Comparison of ENCODE assay signal across 25 cellular contexts in genomic region chr4:4919926-4920325, GRCh38.
DNase-seq lines count a peak whose midpoint lies in the region; ATAC-seq and TF ChIP-seq lines count a peak whose summit lies in the region.
"Had no signal": no experiment of that assay in that cellular context is flagged by ENCODE, and none has a peak within 500 bp of the region (broad histone marks: within the 10 kb centered on the region; RNA-seq: fewer than 3 reads in every experiment).

No MANE protein-coding gene starts in this region.

- WGBS in mammary epithelial cell (ENCODE audit: low coverage, missing lambda C conversion rate): 85% methylated on average over 10 of the region's 11 CpGs
- 95 to 100% methylated on average over 3 to 11 of the region's 11 CpGs for WGBS in thyroid gland, 2 donors

- DNase-seq in MCF 10A (ENCODE audit: unreplicated experiment) (peak; percentile 37), mammary epithelial cell (no peak), HFFc6 (peak; percentile 1), fibroblast of the aortic adventitia (ENCODE audit: low read depth) (peak; percentile 88), thyroid gland (peak; percentile 7 to 8), GM23338 (ENCODE audit: low spot score) (no peak)
- DNase-seq in stimulated activated naive CD4-positive, alpha-beta T cell treated with Interleukin-2 at 50 U/mL for 16 hours (lab: John Stamatoyannopoulos, UW): no peak
- DNase-seq: activated CD4-positive, alpha-beta T cell treated with anti-CD3 and anti-CD28 coated beads for 36 hours; activated gamma-delta T cell treated with Interleukin-2 at 50 U/mL for 16 hours; activated T-cell treated with anti-CD3 and anti-CD28 coated beads, Interleukin-2, amount 50 U/mL, for 24 hours; cerebellar nuclear complex; foreskin keratinocyte; mesenchymal stem cell; MV-4-11; NCI-H146; NCI-H446 treated with DMSO at 0.1 percent for 48 hours; OCI-M1; stimulated activated CD4-positive, alpha-beta T cell treated with anti-CD3 and anti-CD28 coated beads, Interleukin-15, amount 100 ng/mL, for 24 hours; stimulated activated naive B cell treated with anti-CD40 and anti-IgM and Interleukin-4, amounts not matched to agents 10 μg/mL and 1 μg/mL and 100 μg/mL, for 72 hours had no signal

- H3K4me3 Mint-ChIP-seq in MCF 10A (ENCODE audit: unreplicated experiment): no peak overlapping the region
- H3K4me3 Mint-ChIP-seq in HFFc6: no peak overlapping the region
- H3K4me3 Mint-ChIP-seq in GM23338: no peak overlapping the region
- H3K4me3 Mint-ChIP-seq: activated CD4-positive, alpha-beta T cell treated with anti-CD3 and anti-CD28 coated beads for 36 hours; activated T-cell treated with anti-CD3 and anti-CD28 coated beads, Interleukin-2, amount 50 U/mL, for 24 hours; B cell; stimulated activated naive B cell treated with anti-CD40 and anti-IgM and Interleukin-4, amounts not matched to agents 10 μg/mL and 1 μg/mL and 100 μg/mL, for 72 hours had no signal

- no peak for TF ChIP-seq CTCF in MCF 10A (IDR thresholded peaks at IDR 0.05; ENCODE audit: unreplicated experiment)
- TF ChIP-seq CTCF in mammary epithelial cell (conservative IDR thresholded peaks at IDR 0.05 in 1 of 2, IDR thresholded peaks at IDR 0.05 in 1 of 2; ENCODE audit: extremely low read depth in 1 of 2, insufficient read depth in 1 of 2, low read depth in 1 of 2, low read length in 2 of 2): no peak
- TF ChIP-seq CTCF in HFFc6 (IDR thresholded peaks at IDR 0.05): no peak
- TF ChIP-seq CTCF in fibroblast of the aortic adventitia (IDR thresholded peaks at IDR 0.05; ENCODE audit: insufficient read depth, low read length): no peak
- TF ChIP-seq CTCF in thyroid gland (IDR thresholded peaks at IDR 0.05): no peak
- no peak for TF ChIP-seq CTCF in GM23338 (conservative IDR thresholded peaks at IDR 0.05; ENCODE audit: low read depth in 2 of 2)

- H3K36me3 ChIP-seq in mammary epithelial cell (ENCODE audit: insufficient read depth, low read length): no peaks in the 10 kb centered on the region
- no peaks in the 10 kb centered on the region for H3K36me3 ChIP-seq in thyroid gland
- H3K36me3 ChIP-seq in GM23338 (ENCODE audit: insufficient read depth): no peaks in the 10 kb centered on the region

- H3K27ac ChIP-seq in mammary epithelial cell (ENCODE audit: insufficient read depth, low read depth, low read length): no peak overlapping the region
- no peak overlapping the region for H3K27ac ChIP-seq in thyroid gland
- H3K27ac ChIP-seq in GM23338 (ENCODE audit: low read depth): no peak overlapping the region
- H3K27ac ChIP-seq: 22Rv1, body of pancreas, foreskin keratinocyte, KMS-11 had no signal

- H3K9me3 ChIP-seq in mammary epithelial cell (replicated peaks; ENCODE audit: insufficient read depth, low read length) (no peaks in the 10 kb centered on the region), thyroid gland (no peaks in the 10 kb centered on the region)
- H3K9me3 ChIP-seq: body of pancreas had no signal

- intact Hi-C loops in MCF 10A (cut with micrococcal nuclease) (no loop called here), mammary epithelial cell (cut with micrococcal nuclease) (no loop called here), thyroid gland (cut with DNase I) (no loop called here)

- no peak overlapping the region for H2AFZ ChIP-seq in mammary epithelial cell (ENCODE audit: low read depth, low read length)
- no peak overlapping the region for H2AFZ ChIP-seq in GM23338

- no peaks in the 10 kb centered on the region for H3K9me2 ChIP-seq in GM23338 (ENCODE audit: insufficient read depth)

- no peaks in the 10 kb centered on the region for H3K4me1 Mint-ChIP-seq in MCF 10A (ENCODE audit: insufficient read depth, unreplicated experiment)
- no peaks in the 10 kb centered on the region for H3K4me1 Mint-ChIP-seq in HFFc6 (ENCODE audit: low read depth)
- no peaks in the 10 kb centered on the region for H3K4me1 Mint-ChIP-seq in GM23338

- ATAC-seq in GM23338 (no peak), HG03039 (IDR thresholded peaks at IDR 0.05; ENCODE audit: unreplicated experiment) (no peak)
- ATAC-seq: activated CD4-positive, alpha-beta T cell treated with anti-CD3 and anti-CD28 coated beads for 36 hours; body of pancreas; foreskin keratinocyte; stimulated activated naive B cell treated with anti-CD40 and anti-IgM and Interleukin-4, amounts not matched to agents 10 μg/mL and 1 μg/mL and 100 μg/mL, for 72 hours had no signal

- BruUV-seq in MCF 10A (replicated peaks; lab: Mats Ljungman, UMichigan) (no TSS peak), mammary epithelial cell (replicated peaks; lab: Mats Ljungman, UMichigan) (no TSS peak)

- H3K4me3 ChIP-seq in mammary epithelial cell (replicated peaks in 1 of 3; ENCODE audit: insufficient read depth in 1 of 3, low read depth in 2 of 3, low read length in 3 of 3) (no peak overlapping the region), fibroblast of the aortic adventitia (ENCODE audit: low read depth, low read length) (no peak overlapping the region), thyroid gland (replicated peaks in 1 of 3) (no peak overlapping the region), GM23338 (no peak overlapping the region)
- H3K4me3 ChIP-seq: body of pancreas had no signal

- peaks cover 13% of the 10 kb centered on the region for H3K27me3 Mint-ChIP-seq in MCF 10A (ENCODE audit: insufficient read depth, unreplicated experiment)
- H3K27me3 Mint-ChIP-seq in HFFc6 (ENCODE audit: insufficient read depth): no peaks in the 10 kb centered on the region
- H3K27me3 Mint-ChIP-seq in GM23338 (ENCODE audit: insufficient read depth, low read depth, poor library complexity): peaks cover 5% of the 10 kb centered on the region

- H3K4me1 ChIP-seq in mammary epithelial cell (ENCODE audit: insufficient read depth, low read length) (no peaks in the 10 kb centered on the region), thyroid gland (no peaks in the 10 kb centered on the region), GM23338 (ENCODE audit: insufficient read depth) (no peaks in the 10 kb centered on the region)
- H3K4me1 ChIP-seq: body of pancreas, foreskin keratinocyte had no signal

- CTCF ChIA-PET in MCF 10A (lab: Yijun Ruan, JAX) (no interaction called here), mammary epithelial cell (lab: Charles Lee; ENCODE audit: low non-redundant PET) (no interaction called here)

- in situ Hi-C loops in mammary epithelial cell (cut with MboI; ENCODE audit: low sequenced_read_pairs in 2 of 2): no loop called here

- H3K9ac ChIP-seq in mammary epithelial cell (ENCODE audit: insufficient read depth, low read length): no peak overlapping the region
- H3K9ac ChIP-seq: KMS-11 had no signal

- H3K9me3 Mint-ChIP-seq in MCF 10A (ENCODE audit: unreplicated experiment) (peaks cover 7% of the 10 kb centered on the region), HFFc6 (peaks cover 3% of the 10 kb centered on the region; the same call in 1 of the 2 replicates), GM23338 (peaks cover 12% of the 10 kb centered on the region)
- H3K9me3 Mint-ChIP-seq: activated T-cell treated with anti-CD3 and anti-CD28 coated beads, Interleukin-2, amount 50 U/mL, for 24 hours had no signal

- H3K4me2 ChIP-seq in mammary epithelial cell (ENCODE audit: insufficient read depth, low read depth, low read length) (no peak overlapping the region), GM23338 (no peak overlapping the region)
- H3K4me2 ChIP-seq: KMS-11 had no signal

- H3K36me3 Mint-ChIP-seq in MCF 10A (ENCODE audit: insufficient read depth, unreplicated experiment) (no peaks in the 10 kb centered on the region), HFFc6 (ENCODE audit: low read depth) (no peaks in the 10 kb centered on the region), GM23338 (ENCODE audit: low read depth) (no peaks in the 10 kb centered on the region)

- H3K27me3 ChIP-seq in mammary epithelial cell (ENCODE audit: insufficient read depth, low read length): no peaks in the 10 kb centered on the region
- H3K27me3 ChIP-seq in thyroid gland: no peaks in the 10 kb centered on the region
- H3K27me3 ChIP-seq in GM23338 (ENCODE audit: insufficient read depth): no peaks in the 10 kb centered on the region
- H3K27me3 ChIP-seq: body of pancreas, foreskin keratinocyte had no signal

- TF ChIP-seq POLR2A in thyroid gland (IDR thresholded peaks at IDR 0.05): no peak

- POLR2A ChIA-PET in MCF 10A (lab: Yijun Ruan, JAX): no interaction called here

- H3F3A ChIP-seq in GM23338 (replicated peaks; ENCODE audit: low read depth): no peaks in the 10 kb centered on the region

- dilution Hi-C loops in mammary epithelial cell (cut with HindIII; ENCODE audit: low sequenced_read_pairs): no loop called here

- no peaks in the 10 kb centered on the region for H3K79me2 ChIP-seq in mammary epithelial cell (ENCODE audit: insufficient read depth, low read length)
- no peaks in the 10 kb centered on the region for H3K79me2 ChIP-seq in GM23338 (replicated peaks; ENCODE audit: insufficient read depth)

- H4K20me1 ChIP-seq in mammary epithelial cell (ENCODE audit: insufficient read depth, low read length): no peaks in the 10 kb centered on the region
- no peaks in the 10 kb centered on the region for H4K20me1 ChIP-seq in GM23338 (replicated peaks; ENCODE audit: insufficient read depth)

- H3K27ac Mint-ChIP-seq in MCF 10A (ENCODE audit: low read depth, unreplicated experiment) (no peak overlapping the region), HFFc6 (no peak overlapping the region), GM23338 (no peak overlapping the region)
- H3K27ac Mint-ChIP-seq: activated CD4-positive, alpha-beta T cell treated with anti-CD3 and anti-CD28 coated beads for 36 hours; activated T-cell treated with anti-CD3 and anti-CD28 coated beads, Interleukin-2, amount 50 U/mL, for 24 hours; B cell; progenitor cell of endocrine pancreas; stimulated activated naive B cell treated with anti-CD40 and anti-IgM and Interleukin-4, amounts not matched to agents 10 μg/mL and 1 μg/mL and 100 μg/mL, for 72 hours had no signal

TF ChIP-seq in GM23338, 12 proteins besides CTCF, POLR2A, EP300 and RAD21 (continues in another document):
- TF ChIP-seq ETS1 (IDR thresholded peaks at IDR 0.05) (no peak), ZNF331 (CRISPR knock-in tag; IDR thresholded peaks at IDR 0.05; ENCODE audit: low read depth) (no peak)

Comparison
In these comparisons a context has a peak if more than half of its experiments do, and no peak if none do; other contexts are left out.
1. DNase-seq: peak in MCF 10A (single experiment), HFFc6 (single experiment), fibroblast of the aortic adventitia (single experiment) and thyroid gland (2 of 2); none in mammary epithelial cell (single experiment), GM23338 (single experiment) and stimulated activated naive CD4-positive, alpha-beta T cell treated with Interleukin-2 at 50 U/mL for 16 hours (single experiment).